In the genomic region with DNA sequence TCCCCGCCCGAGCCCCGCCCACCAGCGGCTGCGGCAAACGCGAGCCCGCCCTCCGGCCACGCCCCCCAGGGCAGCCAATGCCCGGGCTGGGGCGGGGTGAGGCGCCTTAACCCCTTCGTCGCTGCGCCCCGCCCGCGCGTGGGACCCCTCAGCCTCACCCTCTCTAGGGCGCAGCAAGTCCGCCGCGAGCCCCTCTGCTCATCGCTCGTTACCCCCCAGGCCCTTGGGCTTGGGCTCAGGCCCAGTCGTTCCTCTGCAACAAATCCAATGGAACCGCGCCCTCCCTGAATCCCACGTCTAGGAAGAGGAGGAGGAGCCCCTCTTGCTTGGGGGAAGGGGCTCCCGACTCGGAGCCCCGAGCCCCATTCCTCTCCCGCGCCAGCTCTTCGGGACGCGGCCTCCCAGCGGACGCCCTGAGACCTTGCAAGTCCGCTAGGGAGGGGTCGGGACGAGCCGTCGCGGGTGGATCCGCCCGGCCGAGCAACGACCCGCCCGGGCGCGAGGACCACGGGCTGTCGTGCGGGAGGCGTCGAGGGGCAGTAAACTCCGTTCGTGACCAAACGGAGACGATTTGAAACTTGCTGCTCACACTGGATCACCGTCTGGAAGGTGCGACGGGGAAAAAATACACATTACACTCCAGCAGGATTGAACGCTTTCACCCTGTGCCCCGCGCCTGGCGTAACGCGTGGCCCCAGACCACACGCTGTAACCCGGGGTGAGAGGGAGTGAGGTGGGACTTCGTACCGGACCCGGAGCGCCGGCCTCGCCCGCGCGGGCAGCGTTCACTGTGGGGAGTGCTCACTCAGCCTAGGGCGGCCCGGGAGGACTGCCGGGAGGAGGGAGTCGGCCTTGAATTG, we compare ENCODE assay signal across 8 cellular contexts. TPM values are rescaled to one million over a fixed set of nuclear protein-coding genes. Genes with fewer than 3 reads are reported as not detected.
DNase-seq lines count a peak whose midpoint lies in the region; ATAC-seq and FAIRE-seq lines count a peak whose summit lies in the region.

No MANE protein-coding gene starts in this region.

- H3K27me3 ChIP-seq in SJSA1 (replicated peaks) = peaks cover 7% of the 10 kb centered on the region
- peaks cover 0 to 4% (median 0%) of the 10 kb centered on the region in 3 experiments for H3K27me3 ChIP-seq in neuronal stem cell (ENCODE audit: control insufficient read depth in 3 of 3, insufficient read depth in 3 of 3, low read depth in 1 of 3, low read length in 3 of 3)
- peaks cover 0 to 3% (median 0%) of the 10 kb centered on the region in 5 donors for H3K27me3 ChIP-seq in subcutaneous abdominal adipose tissue (ENCODE audit: control insufficient read depth in 5 of 5, insufficient read depth in 4 of 5, low read length in 5 of 5)

- H3K4me3 ChIP-seq in SJSA1 (peak overlapping the region; percentile 94), neuronal stem cell (ENCODE audit: low read length in 2 of 2) (peak overlapping the region; percentile 66 to 97), subcutaneous abdominal adipose tissue (ENCODE audit: low read depth in 1 of 5, low read length in 5 of 5) (peak overlapping the region; percentile 79 to 95 (median 93))

- H3K4me1 ChIP-seq in SJSA1 (replicated peaks) (peaks cover 20% of the 10 kb centered on the region), neuronal stem cell (ENCODE audit: control insufficient read depth in 2 of 2, insufficient read depth in 1 of 2, low read depth in 1 of 2, low read length in 2 of 2) (peaks cover 11% of the 10 kb centered on the region in 2 donors), subcutaneous abdominal adipose tissue (ENCODE audit: control insufficient read depth in 5 of 5, insufficient read depth in 5 of 5, low read length in 5 of 5) (peaks cover 4 to 30% (median 27%) of the 10 kb centered on the region in 5 donors)

- peak overlapping the region; percentile 57 for H4K8ac ChIP-seq in neuronal stem cell (ENCODE audit: low read depth, low read length)

- H2BK120ac ChIP-seq in neuronal stem cell (ENCODE audit: low read depth, low read length) = no peak overlapping the region

- peak overlapping the region; percentile 91 for H3K18ac ChIP-seq in neuronal stem cell (ENCODE audit: low read length)

- H2BK5ac ChIP-seq in neuronal stem cell (ENCODE audit: low read length) = peak overlapping the region; percentile 75

- H3K9me3 ChIP-seq in SJSA1 (replicated peaks) (peaks cover 7% of the 10 kb centered on the region), neuronal stem cell (replicated peaks in 1 of 2; ENCODE audit: control insufficient read depth in 2 of 2, insufficient read depth in 1 of 2, low read depth in 1 of 2, low read length in 2 of 2) (peaks cover 0 to 2% of the 10 kb centered on the region in 2 donors), subcutaneous abdominal adipose tissue (ENCODE audit: control insufficient read depth in 5 of 5, low read length in 5 of 5) (no peaks in the 10 kb centered on the region)

- no peaks in the 10 kb centered on the region for H3K79me1 ChIP-seq in neuronal stem cell (ENCODE audit: low read depth, low read length)

- H3K23ac ChIP-seq in neuronal stem cell (ENCODE audit: low read depth, low read length, poor library complexity) = peak overlapping the region; percentile 90

- H2AK5ac ChIP-seq in neuronal stem cell (ENCODE audit: low read depth, low read length) = peak overlapping the region; percentile 93

- H3K27ac ChIP-seq in SJSA1 = 0 out of 2 replicates have a peak overlapping the region, but pooled peaks have one; percentile 13
- H3K27ac ChIP-seq in neuronal stem cell (replicated peaks; ENCODE audit: low read length) = peak overlapping the region; percentile 88
- peak overlapping the region; percentile 57 for H3K27ac ChIP-seq in subcutaneous abdominal adipose tissue (ENCODE audit: low read depth, low read length)

- peak; percentile 88 for ATAC-seq in GM21825 (IDR thresholded peaks at IDR 0.05; ENCODE audit: unreplicated experiment)

- no CpG with 5 or more reads among the region's 88 CpGs for WGBS in neuronal stem cell (ENCODE audit: extremely low coverage in 2 of 2, insufficient read length in 2 of 2, insufficient replicate concordance in 1 of 2), 2 donors

- peak overlapping the region; percentile 99 for H2AFZ ChIP-seq in neuronal stem cell (ENCODE audit: low read length)

- DNase-seq in DMS53 treated with DMSO at 0.1 percent for 48 hours (lab: John Stamatoyannopoulos, UW; ENCODE audit: unreplicated experiment) (peak; percentile 52), Kasumi-1 (lab: John Stamatoyannopoulos, UW) (peak; percentile 64 to 67), SJSA1 (ENCODE audit: low read depth in 1 of 2, low spot score in 2 of 2) (peak; percentile 71 to 82), frontal cortex (ENCODE audit: low spot score in 2 of 2) (peak; percentile 98 to 99), neuronal stem cell (ENCODE audit: low spot score) (peak; percentile 91)
- peak; percentile 92 for DNase-seq in activated naive CD4-positive, alpha-beta T cell treated with Interleukin-2 at 50 U/mL for 16 hours

- peak overlapping the region; percentile 80 for H2BK15ac ChIP-seq in neuronal stem cell (ENCODE audit: low read length)

- H3K36me3 ChIP-seq in SJSA1 (peaks cover 4% of the 10 kb centered on the region), neuronal stem cell (replicated peaks in 1 of 2; ENCODE audit: control insufficient read depth in 2 of 2, insufficient read depth in 2 of 2, low read length in 2 of 2) (no peaks in the 10 kb centered on the region), subcutaneous abdominal adipose tissue (ENCODE audit: control insufficient read depth in 5 of 5, insufficient read depth in 5 of 5, low read length in 5 of 5) (no peaks in the 10 kb centered on the region)

- no peak for FAIRE-seq in frontal cortex (lab: Jason Lieb, UNC)

- no peak overlapping the region for H3K14ac ChIP-seq in neuronal stem cell (ENCODE audit: low read length)

- peak overlapping the region; percentile 58 for H3K4ac ChIP-seq in neuronal stem cell (ENCODE audit: low read length)

- H3K9ac ChIP-seq in neuronal stem cell (ENCODE audit: low read depth, low read length, poor library complexity) (peak overlapping the region; percentile 97), subcutaneous abdominal adipose tissue (ENCODE audit: low read length in 5 of 5) (peak overlapping the region; percentile 68 to 88 (median 79))

- H3K4me2 ChIP-seq in neuronal stem cell (ENCODE audit: insufficient read depth, low read length, poor library complexity, severe bottlenecking) = peak overlapping the region; percentile 93

- H2BK12ac ChIP-seq in neuronal stem cell (ENCODE audit: low read length) = peak overlapping the region; percentile 60

- no peak overlapping the region for H4K91ac ChIP-seq in neuronal stem cell (ENCODE audit: low read depth, low read length, poor library complexity)

RNA-seq across cellular contexts. Expression of a gene that starts 0.5 kb away (rescaled TPM):
- 3.9 and 6.1 TPM in 2 replicates for total RNA-seq in SJSA1 (2014; rRNA removed; shearing (Covaris generic))
- total RNA-seq in frontal cortex = 13.9 TPM
- polyA plus RNA-seq in neuronal stem cell (2013, experiment 1 of 2) = 8.4 TPM
- polyA plus RNA-seq in neuronal stem cell (2013, experiment 2 of 2) = 8.7 TPM

RNA-seq across cellular contexts. Expression of a gene that starts 14.1 kb away (rescaled TPM):
- 15.5 and 26.3 TPM in 2 replicates for total RNA-seq in SJSA1 (2014; rRNA removed; shearing (Covaris generic))
- total RNA-seq in frontal cortex = 24.9 TPM
- 6.6 TPM for polyA plus RNA-seq in neuronal stem cell (2013, experiment 1 of 2)
- 6.4 TPM for polyA plus RNA-seq in neuronal stem cell (2013, experiment 2 of 2)

RNA-seq across cellular contexts. Expression of a gene that starts 14.1 kb away (rescaled TPM):
- total RNA-seq in SJSA1 (2014; rRNA removed; shearing (Covaris generic)) = 3.7 and 4.2 TPM in 2 replicates
- total RNA-seq in frontal cortex = 2.0 TPM
- polyA plus RNA-seq in neuronal stem cell (2013, experiment 1 of 2) = 4.5 TPM
- 4.4 TPM for polyA plus RNA-seq in neuronal stem cell (2013, experiment 2 of 2)

RNA-seq across cellular contexts. Expression of a gene that starts 30.7 kb away (rescaled TPM):
- total RNA-seq in SJSA1 (2014; rRNA removed; shearing (Covaris generic)) = 28.2 and 29.1 TPM in 2 replicates
- total RNA-seq in frontal cortex = 20.8 TPM
- polyA plus RNA-seq in neuronal stem cell (2013, experiment 1 of 2) = 29.3 TPM
- polyA plus RNA-seq in neuronal stem cell (2013, experiment 2 of 2) = 30.0 TPM

RNA-seq across cellular contexts. Expression of a gene that starts 35.5 kb away (rescaled TPM):
- 59.3 and 78.0 TPM in 2 replicates for total RNA-seq in SJSA1 (2014; rRNA removed; shearing (Covaris generic))
- total RNA-seq in frontal cortex = 47.3 TPM
- polyA plus RNA-seq in neuronal stem cell (2013, experiment 1 of 2) = 31.8 TPM
- polyA plus RNA-seq in neuronal stem cell (2013, experiment 2 of 2) = 32.2 TPM

Comparison
In these comparisons a context has a peak if more than half of its experiments do, and no peak if none do; other contexts are left out.
1. Peak in every context shown above with its lines: DNase-seq, ATAC-seq, H3K4me3 ChIP-seq and H3K27ac ChIP-seq.
2. H3K27ac ChIP-seq: peak in every context shown above with its lines; median percentile 88 in neuronal stem cell; 57 in subcutaneous abdominal adipose tissue; 13 in SJSA1.